ENCODE assay signal across 20 cellular contexts in the genomic region with DNA sequence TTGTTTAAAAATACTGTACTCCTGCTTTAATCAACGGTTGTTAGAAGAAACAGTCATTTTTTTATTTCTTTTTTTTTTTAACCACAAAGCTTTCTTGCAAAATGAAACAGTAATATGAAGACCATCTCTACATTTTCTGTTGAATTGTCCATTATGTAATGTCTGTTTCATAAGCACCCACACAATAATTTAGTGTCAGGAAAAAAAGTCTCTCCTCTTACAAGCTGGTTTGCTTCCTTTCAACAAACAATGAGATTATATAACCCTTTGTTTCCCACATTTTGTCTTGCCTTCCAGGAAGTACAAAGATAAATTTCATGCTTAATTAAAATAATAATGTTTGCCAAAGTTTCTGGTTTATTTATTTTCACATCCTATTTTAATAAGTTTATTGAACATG. TPM values are rescaled to one million over a fixed set of nuclear protein-coding genes. Genes with fewer than 3 reads are reported as not detected.
DNase-seq lines count a peak whose midpoint lies in the region; ATAC-seq, FAIRE-seq and TF ChIP-seq lines count a peak whose summit lies in the region.
"Had no signal": no experiment of that assay in that cellular context is flagged by ENCODE, and none has a peak within 500 bp of the region (broad histone marks: within the 10 kb centered on the region; RNA-seq: fewer than 3 reads in every experiment).

No MANE protein-coding gene starts in this region.

- no peak overlapping the region for H3K9ac ChIP-seq in HepG2 (ENCODE audit: insufficient read depth, low read depth, low read length)

- in situ Hi-C loops in HepG2 (cut with HindIII; ENCODE audit: extremely low pct_ligation_motif_present, low pct_unique_long_range_greater_than_20kb) = no loop called here

- H3K36me3 ChIP-seq in HepG2 (replicated peaks in 1 of 2; ENCODE audit: control insufficient read depth in 1 of 2, insufficient read depth in 2 of 2, low read length in 2 of 2) (peaks cover 7 to 25% of the 10 kb centered on the region in 2 experiments), right lobe of liver (no peaks in the 10 kb centered on the region), tibial nerve (peaks cover 0 to 12% (median 0%) of the 10 kb centered on the region in 3 donors)

- no peak overlapping the region for H3K27ac ChIP-seq in HepG2 (ENCODE audit: extremely low read length, insufficient read depth, low read length)
- peak overlapping the region in 1 of 3 donors; percentile 12 for H3K27ac ChIP-seq in right lobe of liver
- H3K27ac ChIP-seq in tibial nerve = peak overlapping the region in 2 of 4 donors; percentile 41 to 66

- CTCF ChIA-PET in HepG2 (lab: Yijun Ruan, JAX; ENCODE audit: low intra/inter-chr PET ratio, low total read pairs) = no interaction called here

- POLR2A ChIA-PET in HepG2 (lab: Yijun Ruan, JAX) = no interaction called here

- TF ChIP-seq POLR2A in HepG2 (IDR thresholded peaks at IDR 0.05; ENCODE audit: insufficient read depth in 1 of 2, low read depth in 2 of 2, low read length in 2 of 2) = no peak
- TF ChIP-seq POLR2A in right lobe of liver (IDR thresholded peaks at IDR 0.05) = no peak
- no peak for TF ChIP-seq POLR2A in tibial nerve (IDR thresholded peaks at IDR 0.05)

- no peak for FAIRE-seq in HepG2 (lab: Jason Lieb, UNC)
- FAIRE-seq: endothelial cell of umbilical vein, GM12891, keratinocyte had no signal

- H2AFZ ChIP-seq in HepG2 (ENCODE audit: low read length) = no peak overlapping the region

- no peaks in the 10 kb centered on the region for H3K27me3 Mint-ChIP-seq in mesothelial cell of epicardium (ENCODE audit: low read depth)
- H3K27me3 Mint-ChIP-seq in T-helper 2 cell treated with Interferon-gamma antibody and Interleukin-4, amounts not matched to agents 5 μg/mL and 100 μg/mL, for 36 hours (ENCODE audit: low read depth) = peaks cover 14% of the 10 kb centered on the region
- H3K27me3 Mint-ChIP-seq: activated naive CD8-positive, alpha-beta T cell; brain had no signal

- DNase-seq in HepG2 (ENCODE audit: low spot score) (no peak), right lobe of liver (no peak), NOMO-1 (lab: John Stamatoyannopoulos, UW; ENCODE audit: unreplicated experiment in 2 of 2) (peak; percentile 29 to 63), fibroblast of pulmonary artery (ENCODE audit: low read depth) (peak; percentile 56), mesothelial cell of epicardium (ENCODE audit: low spot score in 2 of 2, unreplicated experiment in 2 of 2) (no peak), tibial nerve (ENCODE audit: low spot score in 2 of 2) (no peak)
- DNase-seq in T-helper 2 cell treated with Interferon-gamma antibody and Interleukin-4, amounts not matched to agents 5 μg/mL and 100 μg/mL, for 36 hours (ENCODE audit: low spot score) = no peak
- DNase-seq in stimulated activated CD8-positive, alpha-beta memory T cell treated with anti-CD3 and anti-CD28 coated beads, Interleukin-4, amount 100 ng/mL, for 48 hours = no peak
- DNase-seq: activated CD4-positive, alpha-beta T cell treated with anti-CD3 and anti-CD28 coated beads for 4 hours; cortex of kidney; foreskin fibroblast; hippocampal formation; NCI-H1436 had no signal

- WGBS in HepG2 (ENCODE audit: low lambda C conversion rate) = 95% methylated on average over 1 of the region's 1 CpG
- WGBS in right lobe of liver (ENCODE audit: insufficient coverage, low coverage, low lambda C conversion rate, missing lambda C conversion rate) = 38% methylated on average over 1 of the region's 1 CpG
- WGBS in tibial nerve, 2 donors = 3 to 10% methylated on average over 1 of the region's 1 CpG

- H3K4me3 Mint-ChIP-seq in mesothelial cell of epicardium = no peak overlapping the region
- H3K4me3 Mint-ChIP-seq in T-helper 2 cell treated with Interferon-gamma antibody and Interleukin-4, amounts not matched to agents 5 μg/mL and 100 μg/mL, for 36 hours = no peak overlapping the region
- H3K4me3 Mint-ChIP-seq: activated naive CD8-positive, alpha-beta T cell; brain; CD14-positive monocyte; stimulated activated effector memory CD8-positive, alpha-beta T cell treated with anti-CD3 and anti-CD28 coated beads, Interleukin-12 subunit alpha, Interleukin-12 subunit beta, amount 100 ng/mL, for 72 hours had no signal

- H3K36me3 Mint-ChIP-seq in mesothelial cell of epicardium = peaks cover 10% of the 10 kb centered on the region
- peaks cover 4% of the 10 kb centered on the region for H3K36me3 Mint-ChIP-seq in T-helper 2 cell treated with Interferon-gamma antibody and Interleukin-4, amounts not matched to agents 5 μg/mL and 100 μg/mL, for 36 hours (ENCODE audit: low read depth)
- H3K36me3 Mint-ChIP-seq: activated naive CD8-positive, alpha-beta T cell; stimulated activated effector memory CD8-positive, alpha-beta T cell treated with anti-CD3 and anti-CD28 coated beads, Interleukin-12 subunit alpha, Interleukin-12 subunit beta, amount 100 ng/mL, for 72 hours had no signal

- TF ChIP-seq RAD21 in HepG2 (CRISPR knock-in tag; IDR thresholded peaks at IDR 0.05) = no peak

- H3K9me3 Mint-ChIP-seq in mesothelial cell of epicardium = peaks cover 5% of the 10 kb centered on the region
- H3K9me3 Mint-ChIP-seq in T-helper 2 cell treated with Interferon-gamma antibody and Interleukin-4, amounts not matched to agents 5 μg/mL and 100 μg/mL, for 36 hours = no peaks in the 10 kb centered on the region
- H3K9me3 Mint-ChIP-seq: CD14-positive monocyte; stimulated activated effector memory CD8-positive, alpha-beta T cell treated with anti-CD3 and anti-CD28 coated beads, Interleukin-12 subunit alpha, Interleukin-12 subunit beta, amount 100 ng/mL, for 72 hours had no signal

- peaks cover 43% of the 10 kb centered on the region for H3K79me2 ChIP-seq in HepG2 (ENCODE audit: insufficient read depth, low read length)

- no peak overlapping the region for H3K27ac Mint-ChIP-seq in mesothelial cell of epicardium
- no peak overlapping the region for H3K27ac Mint-ChIP-seq in T-helper 2 cell treated with Interferon-gamma antibody and Interleukin-4, amounts not matched to agents 5 μg/mL and 100 μg/mL, for 36 hours
- H3K27ac Mint-ChIP-seq: activated naive CD8-positive, alpha-beta T cell; stimulated activated effector memory CD8-positive, alpha-beta T cell treated with anti-CD3 and anti-CD28 coated beads, Interleukin-12 subunit alpha, Interleukin-12 subunit beta, amount 100 ng/mL, for 72 hours had no signal

- no peak overlapping the region for H3K4me2 ChIP-seq in HepG2 (ENCODE audit: low read depth, low read length)

- H3K9me3 ChIP-seq in HepG2 (ENCODE audit: low read length) (no peaks in the 10 kb centered on the region), right lobe of liver (no peaks in the 10 kb centered on the region), tibial nerve (no peaks in the 10 kb centered on the region)

- ATAC-seq in HepG2 (no peak), right lobe of liver (no peak)
- ATAC-seq: stimulated activated effector memory CD8-positive, alpha-beta T cell treated with anti-CD3 and anti-CD28 coated beads, Interleukin-12 subunit alpha, Interleukin-12 subunit beta, amount 100 ng/mL, for 72 hours had no signal

- BruUV-seq in HepG2 (replicated peaks; lab: Mats Ljungman, UMichigan) = TSS peak; percentile 15

- no peaks in the 10 kb centered on the region for H4K20me1 ChIP-seq in HepG2 (ENCODE audit: insufficient read depth, low read length)

- intact Hi-C loops in HepG2 (cut with micrococcal nuclease; ENCODE audit: unreplicated experiment) = no loop called here
- intact Hi-C loops in right lobe of liver (cut with DNase I) = no loop called here

- TF ChIP-seq CTCF in HepG2 (CRISPR knock-in tag; IDR thresholded peaks at IDR 0.05) = no peak
- no peak for TF ChIP-seq CTCF in right lobe of liver (IDR thresholded peaks at IDR 0.05)
- TF ChIP-seq CTCF in fibroblast of pulmonary artery (IDR thresholded peaks at IDR 0.05; ENCODE audit: low read length, missing control alignments) = no peak
- no peak for TF ChIP-seq CTCF in mesothelial cell of epicardium (IDR thresholded peaks at IDR 0.05; ENCODE audit: unreplicated experiment)
- no peak for TF ChIP-seq CTCF in tibial nerve (IDR thresholded peaks at IDR 0.05)

- no peak overlapping the region for H3K4me3 ChIP-seq in HepG2 (replicated peaks in 1 of 3; ENCODE audit: insufficient read depth in 1 of 3, low read depth in 2 of 3, low read length in 3 of 3)
- H3K4me3 ChIP-seq in right lobe of liver = no peak overlapping the region
- no peak overlapping the region for H3K4me3 ChIP-seq in fibroblast of pulmonary artery (replicated peaks; ENCODE audit: low read depth, low read length)
- H3K4me3 ChIP-seq in tibial nerve = no peak overlapping the region

- H3K27me3 ChIP-seq in HepG2 (ENCODE audit: control insufficient read depth in 1 of 2, insufficient read depth in 2 of 2, low read length in 2 of 2) (no peaks in the 10 kb centered on the region), right lobe of liver (no peaks in the 10 kb centered on the region), tibial nerve (no peaks in the 10 kb centered on the region)

- peaks cover 38% of the 10 kb centered on the region for H3K4me1 Mint-ChIP-seq in mesothelial cell of epicardium
- H3K4me1 Mint-ChIP-seq in T-helper 2 cell treated with Interferon-gamma antibody and Interleukin-4, amounts not matched to agents 5 μg/mL and 100 μg/mL, for 36 hours (ENCODE audit: low read depth) = peaks cover 18% of the 10 kb centered on the region
- H3K4me1 Mint-ChIP-seq: stimulated activated effector memory CD8-positive, alpha-beta T cell treated with anti-CD3 and anti-CD28 coated beads, Interleukin-12 subunit alpha, Interleukin-12 subunit beta, amount 100 ng/mL, for 72 hours had no signal

- H3K4me1 ChIP-seq in HepG2 (ENCODE audit: insufficient read depth, low read length) (peaks cover 15% of the 10 kb centered on the region), right lobe of liver (peaks cover 0 to 3% (median 0%) of the 10 kb centered on the region in 4 donors), tibial nerve (peaks cover 0 to 29% (median 2%) of the 10 kb centered on the region in 4 donors)

- TF ChIP-seq EP300 in HepG2 (IDR thresholded peaks at IDR 0.05; ENCODE audit: low read depth in 2 of 2, low read length in 2 of 2) = no peak
- TF ChIP-seq EP300 in HepG2 (CRISPR knock-in tag; IDR thresholded peaks at IDR 0.05; ENCODE audit: borderline replicate concordance) = no peak
- TF ChIP-seq EP300 in tibial nerve (IDR thresholded peaks at IDR 0.05) = no peak

RNA-seq across cellular contexts. Expression of gene CTNNAL1, which starts 16.6 kb away (rescaled TPM):
- total RNA-seq in HepG2 (2016; rRNA removed; fragmentation: Illumina TruSeq; extraction: Trizol) = 162 and 227 TPM in 2 replicates
- total RNA-seq in HepG2 (2016; cell fraction: cytosol; rRNA removed; fragmentation: Illumina TruSeq; extraction: Trizol; ENCODE audit: low read depth) = 53.8 and 56.6 TPM in 2 replicates
- total RNA-seq in HepG2 (2016; cell fraction: insoluble cytoplasmic fraction; rRNA removed; fragmentation: Illumina TruSeq; extraction: Trizol) = 167 and 237 TPM in 2 replicates
- total RNA-seq in HepG2 (2016; cell fraction: membrane; rRNA removed; fragmentation: Illumina TruSeq; extraction: Trizol) = 106 and 117 TPM in 2 replicates
- total RNA-seq in HepG2 (2016; cell fraction: nucleus; rRNA removed; fragmentation: Illumina TruSeq; extraction: Trizol) = 61.8 and 66.6 TPM in 2 replicates
- 19.9 and 32.0 TPM in 2 replicates for polyA plus RNA-seq in HepG2 (2011; rRNA removed)
- 14.6 and 17.1 TPM in 2 replicates for polyA plus RNA-seq in HepG2 (2011; cell fraction: cytosol; rRNA removed)
- polyA plus RNA-seq in HepG2 (2011; cell fraction: nucleus; rRNA removed) = 5.7 and 8.6 TPM in 2 replicates
- 37.5 and 38.0 TPM in 2 replicates for polyA plus RNA-seq in HepG2 (2012)
- polyA plus RNA-seq in HepG2 (2016; cell fraction: cytosol; fragmentation: Illumina TruSeq; extraction: Trizol; ENCODE audit: low read depth) = 41.8 and 48.7 TPM in 2 replicates
- polyA plus RNA-seq in HepG2 (2016; cell fraction: insoluble cytoplasmic fraction; fragmentation: Illumina TruSeq; extraction: Trizol; ENCODE audit: low read depth) = 146 and 166 TPM in 2 replicates
- 62.0 and 63.7 TPM in 2 replicates for polyA plus RNA-seq in HepG2 (2016; cell fraction: membrane; fragmentation: Illumina TruSeq; extraction: Trizol; ENCODE audit: low read depth)
- 65.5 and 72.3 TPM in 2 replicates for polyA plus RNA-seq in HepG2 (2016; cell fraction: nucleus; fragmentation: Illumina TruSeq; extraction: Trizol; ENCODE audit: insufficient read depth, low read depth)
- polyA minus RNA-seq in HepG2 (2011; rRNA and poly(A)+ RNA removed; ENCODE audit: low replicate concordance) = 6.1 and 7.3 TPM in 2 replicates
- 19.1 and 19.5 TPM in 2 replicates for polyA minus RNA-seq in HepG2 (2011; cell fraction: cytosol; rRNA and poly(A)+ RNA removed)
- 20.9 and 21.8 TPM in 2 replicates for polyA minus RNA-seq in HepG2 (2011; cell fraction: nucleus; rRNA and poly(A)+ RNA removed)
- total RNA-seq in right lobe of liver = 10 to 100 TPM; 12.0 to 26.4 (median 20.3) TPM
- total RNA-seq in mesothelial cell of epicardium = 26.7 to 28.1 TPM (median 27.9 TPM) in 3 replicates
- 100 to 1,000 TPM in 3 of 4 donors, 10 to 100 TPM in 1; 52.8 to 144 (median 118) TPM for total RNA-seq in tibial nerve

Comparison
In these comparisons a context has a peak if more than half of its experiments do, and no peak if none do; other contexts are left out.
1. DNase-seq: peak in NOMO-1 (2 of 2) and fibroblast of pulmonary artery (single experiment); none in HepG2 (single experiment), right lobe of liver (0 of 3), mesothelial cell of epicardium (0 of 2), T-helper 2 cell treated with Interferon-gamma antibody and Interleukin-4, amounts not matched to agents 5 μg/mL and 100 μg/mL, for 36 hours (single experiment), tibial nerve (0 of 2) and stimulated activated CD8-positive, alpha-beta memory T cell treated with anti-CD3 and anti-CD28 coated beads, Interleukin-4, amount 100 ng/mL, for 48 hours (single experiment).